ENCODE assay signal across 21 cellular contexts in genomic region chr12:75323663-75324062, GRCh38. TPM values are rescaled to one million over a fixed set of nuclear protein-coding genes. Genes with fewer than 3 reads are reported as not detected.
DNase-seq lines count a peak whose midpoint lies in the region; ATAC-seq and TF ChIP-seq lines count a peak whose summit lies in the region.
"Had no signal": no experiment of that assay in that cellular context is flagged by ENCODE, and none has a peak within 500 bp of the region (broad histone marks: within the 10 kb centered on the region; RNA-seq: fewer than 3 reads in every experiment).

No MANE protein-coding gene starts in this region.

- TF ChIP-seq CTCF in HFFc6 (IDR thresholded peaks at IDR 0.05) (no peak), fibroblast of mammary gland (conservative IDR thresholded peaks at IDR 0.05; ENCODE audit: control insufficient read depth, insufficient read depth, low read depth, low read length) (no peak)

- 0 out of 2 replicates have a peak overlapping the region, but pooled peaks have one; percentile 12 for H3K27ac Mint-ChIP-seq in HFFc6
- H3K27ac Mint-ChIP-seq: CD14-positive monocyte; CD8-positive, alpha-beta T cell; H9 had no signal

- H3K27ac ChIP-seq in trophoblast cell (ENCODE audit: low read depth, low read length), result no peak overlapping the region
- H3K27ac ChIP-seq: A549 had no signal

- no peaks in the 10 kb centered on the region for H3K9me3 Mint-ChIP-seq in HFFc6
- H3K9me3 Mint-ChIP-seq: CD14-positive monocyte; CD8-positive, alpha-beta T cell; H9 had no signal

- no peak overlapping the region for H2BK120ac ChIP-seq in trophoblast cell (ENCODE audit: insufficient read depth, low read length, poor library complexity)

- H4K91ac ChIP-seq in trophoblast cell (ENCODE audit: low read depth, low read length), result no peak overlapping the region

- no peaks in the 10 kb centered on the region for H3K27me3 Mint-ChIP-seq in HFFc6 (ENCODE audit: insufficient read depth)

- H3K36me3 Mint-ChIP-seq in HFFc6 (ENCODE audit: low read depth), result no peaks in the 10 kb centered on the region
- H3K36me3 Mint-ChIP-seq: CD14-positive monocyte; CD8-positive, alpha-beta T cell had no signal

- no peak overlapping the region for H4K8ac ChIP-seq in trophoblast cell (ENCODE audit: low read depth, low read length)

- H2AFZ ChIP-seq in trophoblast cell (ENCODE audit: insufficient read depth, low read length, poor library complexity), result no peak overlapping the region

- WGBS in trophoblast cell (ENCODE audit: extremely low coverage, insufficient coverage, insufficient read length), result no CpG with 5 or more reads among the region's 3 CpGs

- H2BK5ac ChIP-seq in trophoblast cell (ENCODE audit: low read depth, low read length, poor library complexity), result no peak overlapping the region

- no peak overlapping the region for H3K4me2 ChIP-seq in trophoblast cell (ENCODE audit: low read length)
- H3K4me2 ChIP-seq: A549 had no signal

- no peaks in the 10 kb centered on the region for H3K9me3 ChIP-seq in trophoblast cell (ENCODE audit: insufficient read depth, low read depth, low read length)
- H3K9me3 ChIP-seq: A549 had no signal

- H3K27me3 ChIP-seq in trophoblast cell (ENCODE audit: insufficient read depth, low read length), result no peaks in the 10 kb centered on the region

- no peaks in the 10 kb centered on the region for H3K4me1 ChIP-seq in trophoblast cell (ENCODE audit: control insufficient read depth in 1 of 2, insufficient read depth in 2 of 2, low read length in 2 of 2)
- H3K4me1 ChIP-seq: A549 had no signal

- H3K4ac ChIP-seq in trophoblast cell (ENCODE audit: low read depth, low read length), result no peak overlapping the region

- H3K4me3 ChIP-seq in fibroblast of mammary gland (ENCODE audit: control insufficient read depth, low read depth, low read length), result no peak overlapping the region
- H3K4me3 ChIP-seq in trophoblast cell (ENCODE audit: low read depth, low read length), result no peak overlapping the region
- H3K4me3 ChIP-seq: A549, GM12878 had no signal

- H3K9ac ChIP-seq in trophoblast cell (ENCODE audit: low read length), result no peak overlapping the region

- H4K12ac ChIP-seq in trophoblast cell (ENCODE audit: low read depth, low read length), result no peak overlapping the region

- no peak overlapping the region for H3K4me3 Mint-ChIP-seq in HFFc6
- H3K4me3 Mint-ChIP-seq: CD14-positive monocyte; CD8-positive, alpha-beta T cell; H9 had no signal

- no peak overlapping the region for H2AK5ac ChIP-seq in trophoblast cell (ENCODE audit: low read length)

- H3K14ac ChIP-seq in trophoblast cell (ENCODE audit: low read length), result no peak overlapping the region

- no peaks in the 10 kb centered on the region for H3K36me3 ChIP-seq in trophoblast cell (ENCODE audit: control insufficient read depth in 1 of 2, insufficient read depth in 2 of 2, low read length in 2 of 2)

- ATAC-seq in HG03045 (IDR thresholded peaks at IDR 0.05; ENCODE audit: unreplicated experiment) (no peak), HG02571 (IDR thresholded peaks at IDR 0.05; ENCODE audit: unreplicated experiment) (no peak)
- ATAC-seq: A549; CD8-positive, alpha-beta T cell; GM12878 had no signal

- H3K4me1 Mint-ChIP-seq in HFFc6 (ENCODE audit: low read depth), result peaks cover 19% of the 10 kb centered on the region
- H3K4me1 Mint-ChIP-seq: CD14-positive monocyte had no signal

- no peak overlapping the region for H3K18ac ChIP-seq in trophoblast cell (ENCODE audit: low read length)

- no peak overlapping the region for H3K23ac ChIP-seq in trophoblast cell (ENCODE audit: low read length)

- no peaks in the 10 kb centered on the region for H3K79me1 ChIP-seq in trophoblast cell (ENCODE audit: low read length)

- H3K79me2 ChIP-seq in trophoblast cell (ENCODE audit: control insufficient read depth, insufficient read depth, low read length, poor library complexity), result no peaks in the 10 kb centered on the region

- H2BK12ac ChIP-seq in trophoblast cell (ENCODE audit: low read length), result no peak overlapping the region

- peak; percentile 28 for DNase-seq in HFFc6
- DNase-seq in NCI-H226, result peak; percentile 32
- peak; percentile 5 for DNase-seq in fibroblast of mammary gland (ENCODE audit: low read depth)
- DNase-seq in trophoblast cell, result peak; percentile 27 to 83
- no peak for DNase-seq in stimulated activated CD8-positive, alpha-beta memory T cell treated with anti-CD3 and anti-CD28 coated beads, Interleukin-4, amount 100 ng/mL, for 48 hours
- DNase-seq: CD8-positive, alpha-beta T cell; COR-L47; GOT3; H9; IMR-90; KG1 had no signal

RNA-seq across cellular contexts. Expression of gene CAPS2, which starts 6.5 kb away (rescaled TPM):
- total RNA-seq in HFFc6 (2021; fragmentation: NEBNext Ultra II Directional; extraction: Animal tissue kit (Norgen Biotek cat#: 25700)), result 1 to 10 TPM; 2.0 to 3.3 (median 2.3) TPM
- polyA plus RNA-seq in trophoblast cell (2013), result 1.1 and 1.2 TPM in 2 replicates

RNA-seq across cellular contexts. Expression of gene GLIPR1L1, which starts 10.8 kb away (rescaled TPM):
- not detected for total RNA-seq in HFFc6 (2021; fragmentation: NEBNext Ultra II Directional; extraction: Animal tissue kit (Norgen Biotek cat#: 25700))
- not detected in 2 replicates for polyA plus RNA-seq in trophoblast cell (2013)
- total RNA-seq: CD8-positive, alpha-beta T cell; Daoy; G401; GM12878; HT-29; IMR-90 had no signal
- polyA plus RNA-seq: A549, AG04450, BJ, CD14-positive monocyte, IMR-90 had no signal
